Comparison of ENCODE assay signal across 8 cellular contexts in the genomic region with DNA sequence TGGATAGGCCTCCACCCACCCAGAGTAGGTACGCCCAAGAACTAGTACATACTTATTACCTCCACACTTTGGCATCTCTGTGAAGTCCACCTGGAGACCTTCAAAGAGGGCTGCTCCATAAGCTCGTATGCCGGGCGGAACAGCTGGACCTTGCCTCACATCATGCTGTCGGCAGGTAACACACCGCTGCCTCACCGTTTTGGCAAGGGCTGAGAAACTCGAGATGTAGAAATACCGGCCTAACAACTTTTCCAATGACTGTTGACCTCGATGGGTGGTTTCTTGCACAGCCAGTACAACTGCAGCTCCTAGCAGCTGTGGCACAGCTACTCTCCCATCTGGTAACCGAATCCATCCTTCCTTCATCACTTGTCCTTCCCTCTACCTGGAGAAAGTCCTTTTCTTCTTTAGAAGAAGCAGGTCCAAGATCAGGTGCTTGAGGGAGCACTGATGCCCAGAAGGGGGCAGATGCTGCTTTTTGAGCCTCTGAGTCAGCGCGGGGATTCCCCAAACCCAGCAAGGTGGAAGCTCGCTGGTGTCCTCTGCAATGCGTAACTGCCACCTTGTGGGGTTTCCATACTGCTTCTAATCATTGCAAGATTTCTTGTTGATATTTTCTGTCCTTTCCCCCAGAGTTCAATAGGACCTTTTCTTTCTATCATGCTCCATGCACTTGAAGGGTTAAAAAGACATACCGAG.
DNase-seq lines count a peak whose midpoint lies in the region; TF ChIP-seq lines count a peak whose summit lies in the region.
"Not testable (repeated sequence)": the region's sequence is repeated elsewhere in the genome, so short reads cannot be mapped to it uniquely, and the experiment has no call there.

No MANE protein-coding gene starts in this region.

- not testable (repeated sequence) for H3F3A ChIP-seq in MM.1S (ENCODE audit: insufficient read depth, low read length)

- TF ChIP-seq POLR2A in thyroid gland (IDR thresholded peaks at IDR 0.05): not testable (repeated sequence)

- H3K9me2 ChIP-seq in MM.1S (replicated peaks; ENCODE audit: insufficient read depth, low read length): not testable (repeated sequence)

- not testable (repeated sequence) for H3K36me3 ChIP-seq in MM.1S (replicated peaks; ENCODE audit: insufficient read depth, low read length); thyroid gland

- H2AFZ ChIP-seq in MM.1S (ENCODE audit: low read length): not testable (repeated sequence)

- H3K4me3 Mint-ChIP-seq in MCF 10A (ENCODE audit: unreplicated experiment): not testable (repeated sequence)

- H3K27ac ChIP-seq in MM.1S (ENCODE audit: low read length); RWPE1; thyroid gland: not testable (repeated sequence)

- CTCF ChIA-PET in RWPE1 (lab: Yijun Ruan, JAX); MCF 10A (lab: Yijun Ruan, JAX): not testable (repeated sequence)

- H3K79me2 ChIP-seq in MM.1S (ENCODE audit: low read length): not testable (repeated sequence)

- not testable (repeated sequence) for H3K4me3 ChIP-seq in MM.1S (ENCODE audit: low read length); thyroid gland (replicated peaks in 1 of 3)

- BruUV-seq in MCF 10A (replicated peaks; lab: Mats Ljungman, UMichigan): not testable (repeated sequence)

- H3K9me3 Mint-ChIP-seq in MCF 10A (ENCODE audit: unreplicated experiment): not testable (repeated sequence)

- TF ChIP-seq CTCF in MM.1S (IDR thresholded peaks at IDR 0.05; ENCODE audit: low read length) (peak; percentile 49), thyroid gland (IDR thresholded peaks at IDR 0.05) (peak in 2 of 6 experiments; percentile 14 to 18)
- not testable (repeated sequence) for TF ChIP-seq CTCF in RWPE1 (conservative IDR thresholded peaks at IDR 0.05; ENCODE audit: low read depth); MCF 10A (IDR thresholded peaks at IDR 0.05; ENCODE audit: unreplicated experiment)

- H3K27me3 Mint-ChIP-seq in MCF 10A (ENCODE audit: insufficient read depth, unreplicated experiment): not testable (repeated sequence)

- H3K27ac Mint-ChIP-seq in MCF 10A (ENCODE audit: low read depth, unreplicated experiment): not testable (repeated sequence)

- H3K9me3 ChIP-seq in MM.1S (replicated peaks; ENCODE audit: insufficient read depth, low read length); thyroid gland: not testable (repeated sequence)

- intact Hi-C loops in MCF 10A (cut with micrococcal nuclease); thyroid gland (cut with DNase I): not testable (repeated sequence)

- H3K36me3 Mint-ChIP-seq in MCF 10A (ENCODE audit: insufficient read depth, unreplicated experiment): not testable (repeated sequence)

- H3K27me3 ChIP-seq in MM.1S (replicated peaks; ENCODE audit: insufficient read depth, low read length); thyroid gland: not testable (repeated sequence)

- peak; percentile 10 for DNase-seq in Daoy (ENCODE audit: low read depth)
- peak; percentile 67 for DNase-seq in MM.1S
- peak; percentile 4 for DNase-seq in RWPE1 (ENCODE audit: low spot score)
- DNase-seq in activated CD8-positive, alpha-beta memory T cell treated with anti-CD3 and anti-CD28 coated beads for 48 hours (ENCODE audit: low read depth in 2 of 3, low spot score in 2 of 3): peak in 2 of 3 experiments; percentile 21 to 28
- DNase-seq in MCF 10A (ENCODE audit: unreplicated experiment): peak; percentile 5
- DNase-seq in left kidney (ENCODE audit: low read depth, low spot score): peak; percentile 44
- peak; percentile 35 to 64 for DNase-seq in stimulated activated CD4-positive, alpha-beta T cell treated with anti-CD3 and anti-CD28 coated beads, Interleukin-2, amount 100 ng/mL, for 24 hours
- peak; percentile 73 to 82 for DNase-seq in thyroid gland

- not testable (repeated sequence) for H4K20me1 ChIP-seq in MM.1S (ENCODE audit: insufficient read depth, low read length)

- POLR2A ChIA-PET in RWPE1 (lab: Yijun Ruan, JAX; ENCODE audit: low non-redundant PET); MCF 10A (lab: Yijun Ruan, JAX): not testable (repeated sequence)

- H3K9ac ChIP-seq in MM.1S (ENCODE audit: low read length): not testable (repeated sequence)

- not testable (repeated sequence) for H3K4me1 ChIP-seq in MM.1S (ENCODE audit: low read length); thyroid gland

- H3K4me1 Mint-ChIP-seq in MCF 10A (ENCODE audit: insufficient read depth, unreplicated experiment): not testable (repeated sequence)

- H3K4me2 ChIP-seq in MM.1S (ENCODE audit: low read depth, low read length): not testable (repeated sequence)

- WGBS in thyroid gland, 2 donors: 33 to 58% methylated on average over 9 to 16 of the region's 16 CpGs

Comparison
In these comparisons a context has a peak if more than half of its experiments do, and no peak if none do; other contexts are left out.
1. DNase-seq: peak in every context shown above with its lines; median percentile 78 in thyroid gland; 67 in MM.1S; 50 in stimulated activated CD4-positive, alpha-beta T cell treated with anti-CD3 and anti-CD28 coated beads, Interleukin-2, amount 100 ng/mL, for 24 hours; 44 in left kidney; 24 in activated CD8-positive, alpha-beta memory T cell treated with anti-CD3 and anti-CD28 coated beads for 48 hours; 10 in Daoy; 5 in MCF 10A; 4 in RWPE1.